ENCODE assay signal across 8 cellular contexts in the genomic region with DNA sequence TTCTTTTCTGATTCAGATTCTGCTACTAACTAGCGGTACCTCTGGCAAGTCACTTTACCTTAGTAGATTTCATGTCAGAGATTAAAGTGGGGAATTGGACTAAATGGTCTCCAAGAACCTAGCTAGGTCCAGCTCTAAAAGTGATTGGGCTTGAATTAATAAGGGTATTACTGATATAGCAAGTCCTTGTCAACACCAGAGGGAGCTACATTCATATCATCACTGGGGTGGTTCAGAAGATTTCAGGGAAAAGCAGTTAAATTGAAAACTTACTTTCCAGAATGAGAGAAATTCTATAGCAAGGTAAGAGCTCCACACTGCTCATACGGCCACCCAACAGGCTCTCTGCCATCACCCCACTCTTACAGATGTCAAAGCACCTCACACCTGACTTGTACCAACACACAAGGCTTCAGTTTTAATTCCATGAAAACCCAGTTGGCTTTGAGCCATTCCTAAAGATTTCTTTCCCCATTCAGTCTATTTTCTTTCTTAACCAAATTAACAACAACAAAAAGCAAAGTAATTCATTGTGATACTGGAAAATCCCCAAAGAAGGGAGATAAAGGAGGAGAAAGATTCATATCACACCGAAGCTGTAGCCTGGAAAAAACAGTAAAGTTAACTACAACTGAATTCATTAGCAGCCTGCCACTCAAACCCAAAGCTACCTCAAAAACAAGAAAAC. TPM values are rescaled to one million over a fixed set of nuclear protein-coding genes. Genes with fewer than 3 reads are reported as not detected.
DNase-seq lines count a peak whose midpoint lies in the region; ATAC-seq, FAIRE-seq and TF ChIP-seq lines count a peak whose summit lies in the region.

No MANE protein-coding gene starts in this region.

- CTCF ChIA-PET in endothelial cell of umbilical vein (lab: Charles Lee): interaction anchor here (0.6 to 8.2 kb wide), 59 partner anchors 9 to 230 kb away, joined by 3 to 193 read pairs (median 5); a partner anchor contains a TSS

- no peaks in the 10 kb centered on the region for H3K79me2 ChIP-seq in endothelial cell of umbilical vein (ENCODE audit: control insufficient read depth, insufficient read depth, low read length)

- DNase-seq in NOMO-1 treated with DMSO at 0.1 percent for 48 hours (lab: John Stamatoyannopoulos, UW; ENCODE audit: unreplicated experiment): peak; percentile 12
- no peak for DNase-seq in NOMO-1 (lab: John Stamatoyannopoulos, UW; ENCODE audit: unreplicated experiment in 2 of 2)
- DNase-seq in NCI-H446 treated with DMSO at 0.1 percent for 48 hours (lab: John Stamatoyannopoulos, UW): peak; percentile 1
- peak; percentile 65 for DNase-seq in endothelial cell of umbilical vein (ENCODE audit: low read depth, low spot score)
- DNase-seq in psoas muscle: no peak
- DNase-seq in GM19240 (ENCODE audit: insufficient read length, low spot score): no peak
- no peak for DNase-seq in ureter (ENCODE audit: low spot score)
- no peak for DNase-seq in nucleus accumbens (lab: John Stamatoyannopoulos, UW)

- H3K27me3 ChIP-seq in endothelial cell of umbilical vein (ENCODE audit: control insufficient read depth in 2 of 2, insufficient read depth in 2 of 2, low read length in 2 of 2): no peaks in the 10 kb centered on the region
- H3K27me3 ChIP-seq in psoas muscle (ENCODE audit: insufficient read depth in 3 of 3, low read length in 2 of 3): no peaks in the 10 kb centered on the region

- ATAC-seq in psoas muscle: peak in 1 of 4 donors; percentile 57

- no peak overlapping the region for H3K4me2 ChIP-seq in endothelial cell of umbilical vein (ENCODE audit: insufficient read depth, low read length)

- no peak for TF ChIP-seq POLR2A in endothelial cell of umbilical vein (IDR thresholded peaks at IDR 0.05; ENCODE audit: low read depth, low read length)

- H3K36me3 ChIP-seq in endothelial cell of umbilical vein (ENCODE audit: control insufficient read depth in 2 of 2, extremely low read depth in 1 of 2, insufficient read depth in 2 of 2, low read length in 2 of 2) (no peaks in the 10 kb centered on the region), psoas muscle (ENCODE audit: insufficient read depth in 1 of 2, low read depth in 1 of 2) (peaks cover 0 to 29% of the 10 kb centered on the region in 2 donors)

- POLR2A ChIA-PET in endothelial cell of umbilical vein (lab: Charles Lee): interaction anchor here (0.5 to 1.0 kb wide), 4 partner anchors 14 to 203 kb away, joined by 3 read pairs; no protein-coding TSS in a partner anchor

- no peak overlapping the region for H3K4me3 ChIP-seq in endothelial cell of umbilical vein (replicated peaks in 1 of 3; ENCODE audit: insufficient read depth in 1 of 3, low read depth in 1 of 3, low read length in 3 of 3)
- no peak overlapping the region for H3K4me3 ChIP-seq in psoas muscle

- TF ChIP-seq CTCF in endothelial cell of umbilical vein (IDR thresholded peaks at IDR 0.05; ENCODE audit: extremely low read depth in 1 of 2, insufficient read depth in 1 of 2, low read depth in 1 of 2, low read length in 2 of 2) (peak; percentile 39), psoas muscle (IDR thresholded peaks at IDR 0.05) (peak; percentile 45)

- H2AFZ ChIP-seq in endothelial cell of umbilical vein (ENCODE audit: low read depth, low read length): no peak overlapping the region

- 87 to 93% (median 89%) methylated on average over 3 of the region's 3 CpGs for WGBS in psoas muscle, 3 donors

- FAIRE-seq in endothelial cell of umbilical vein (lab: Jason Lieb, UNC): peak; percentile 53

- no peaks in the 10 kb centered on the region for H3K9me1 ChIP-seq in endothelial cell of umbilical vein (replicated peaks; ENCODE audit: control insufficient read depth, extremely low read depth, insufficient read depth, low read length)

- no peak overlapping the region for H3K9ac ChIP-seq in endothelial cell of umbilical vein (replicated peaks; ENCODE audit: extremely low read depth, insufficient read depth, low read length)

- intact Hi-C loops in endothelial cell of umbilical vein (cut with micrococcal nuclease): loop anchor here (1.0 kb wide), 4 partner anchors 96 to 211 kb away; no protein-coding TSS in a partner anchor
- intact Hi-C loops in psoas muscle (cut with DNase I): loop anchor here (2.0 to 5.0 kb wide), 3 partner anchors 96 to 211 kb away; no protein-coding TSS in a partner anchor

- dilution Hi-C loops in endothelial cell of umbilical vein (cut with MboI; ENCODE audit: extremely low pct_ligation_motif_present, low sequenced_read_pairs): no loop called here

- H3K27ac ChIP-seq in endothelial cell of umbilical vein (ENCODE audit: insufficient read depth, low read depth, low read length) (no peak overlapping the region), psoas muscle (no peak overlapping the region)

- no TSS peak for BruUV-seq in endothelial cell of umbilical vein (replicated peaks; lab: Mats Ljungman, UMichigan)

- H3K4me1 ChIP-seq in endothelial cell of umbilical vein (ENCODE audit: control insufficient read depth, extremely low read depth, insufficient read depth, low read length) (no peaks in the 10 kb centered on the region), psoas muscle (no peaks in the 10 kb centered on the region)

- no peaks in the 10 kb centered on the region for H3K9me3 ChIP-seq in endothelial cell of umbilical vein (replicated peaks; ENCODE audit: control insufficient read depth, insufficient read depth, low read length)
- H3K9me3 ChIP-seq in psoas muscle: no peaks in the 10 kb centered on the region

- no peaks in the 10 kb centered on the region for H4K20me1 ChIP-seq in endothelial cell of umbilical vein (replicated peaks; ENCODE audit: control insufficient read depth, extremely low read depth, insufficient read depth, low read length)

TF ChIP-seq in endothelial cell of umbilical vein, 7 proteins besides CTCF, POLR2A, EP300 and RAD21:
- TF ChIP-seq, protein P1, sequence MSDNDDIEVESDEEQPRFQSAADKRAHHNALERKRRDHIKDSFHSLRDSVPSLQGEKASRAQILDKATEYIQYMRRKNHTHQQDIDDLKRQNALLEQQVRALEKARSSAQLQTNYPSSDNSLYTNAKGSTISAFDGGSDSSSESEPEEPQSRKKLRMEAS (IDR thresholded peaks at IDR 0.05; ENCODE audit: insufficient read depth, insufficient read length): no peak
- TF ChIP-seq FOS (IDR thresholded peaks at IDR 0.05; ENCODE audit: borderline replicate concordance, insufficient read depth, low read length) (no peak), GATA2 (IDR thresholded peaks at IDR 0.05; ENCODE audit: insufficient read depth, insufficient read length, low read depth, low read length) (no peak), EZH2 (IDR thresholded peaks at IDR 0.05; ENCODE audit: borderline replicate concordance, low read depth, low read length, severe bottlenecking) (no peak), POLR2AphosphoS5 (IDR thresholded peaks at IDR 0.05; ENCODE audit: insufficient read depth, low read depth, low read length) (no peak), JUN (IDR thresholded peaks at IDR 0.05; ENCODE audit: borderline replicate concordance, insufficient read depth, insufficient read length, low read depth) (no peak), MYC (IDR thresholded peaks at IDR 0.05; ENCODE audit: low read depth, low read length) (no peak)

RNA-seq across cellular contexts. Expression of a gene that starts 38.0 kb away (rescaled TPM):
- 0.67 and 1.1 TPM in 2 replicates for total RNA-seq in endothelial cell of umbilical vein
- polyA plus RNA-seq in endothelial cell of umbilical vein: 0.40 and 0.43 TPM in 2 replicates
- 0.26 and 0.35 TPM in 2 replicates for polyA plus RNA-seq in endothelial cell of umbilical vein (2011; cell fraction: cytosol; rRNA removed)
- 0.42 and 0.73 TPM in 2 replicates for polyA plus RNA-seq in endothelial cell of umbilical vein (2011; cell fraction: nucleus; rRNA removed)
- 0.08 and 0.31 TPM in 2 replicates for polyA plus RNA-seq in endothelial cell of umbilical vein (2012)
- polyA minus RNA-seq in endothelial cell of umbilical vein: 0.15 and 0.23 TPM in 2 replicates
- 0.72 TPM for polyA minus RNA-seq in endothelial cell of umbilical vein (2011; cell fraction: cytosol; rRNA and poly(A)+ RNA removed)
- 0.63 and 2.2 TPM in 2 replicates for polyA minus RNA-seq in endothelial cell of umbilical vein (2011; cell fraction: nucleus; rRNA and poly(A)+ RNA removed)
- 1 to 10 TPM; 1.8 to 5.3 (median 3.7) TPM for total RNA-seq in psoas muscle
- polyA plus RNA-seq in psoas muscle: 1 to 10 TPM; 2.3 to 4.3 (median 3.3) TPM
- 7.4 TPM for total RNA-seq in ureter

Comparison
In these comparisons a context has a peak if more than half of its experiments do, and no peak if none do; other contexts are left out.
1. DNase-seq: peak in NOMO-1 treated with DMSO at 0.1 percent for 48 hours (single experiment), NCI-H446 treated with DMSO at 0.1 percent for 48 hours (single experiment) and endothelial cell of umbilical vein (single experiment); none in NOMO-1 (0 of 2), psoas muscle (0 of 2), GM19240 (single experiment), ureter (single experiment) and nucleus accumbens (0 of 56).